ENCODE assay signal across 8 cellular contexts in genomic region chr10:46229144-46229563, GRCh38. TPM values are rescaled to one million over a fixed set of nuclear protein-coding genes. Genes with fewer than 3 reads are reported as not detected.
A peak's percentile ranks its signal among the peaks of the same experiment; 100 is the strongest.
DNase-seq lines count a peak whose midpoint lies in the region; ATAC-seq, FAIRE-seq and TF ChIP-seq lines count a peak whose summit lies in the region.

No MANE protein-coding gene starts in this region.

- H3K27ac ChIP-seq in pancreas (no peak overlapping the region), caudate nucleus (ENCODE audit: low read depth, low read length) (no peak overlapping the region)

- H3K4me3 ChIP-seq in pancreas: no peak overlapping the region

- intact Hi-C loops in pancreas (cut with DNase I): no loop called here

- DNase-seq in stimulated activated CD4-positive, alpha-beta T cell treated with anti-CD3 and anti-CD28 coated beads, Interleukin-2, amount 100 ng/mL, for 24 hours: peak; percentile 17 to 33
- DNase-seq in stimulated activated CD4-positive, alpha-beta T cell treated with anti-CD3 and anti-CD28 coated beads, Interleukin-12 subunit alpha, Interleukin-12 subunit beta, amount 100 ng/mL, for 4 hours: no peak
- DNase-seq in OCI-M1 (lab: John Stamatoyannopoulos, UW) (peak; percentile 67), ecto neural progenitor cell (ENCODE audit: low spot score) (peak; percentile 69), pancreas (peak in 1 of 6 donors; percentile 14), caudate nucleus (lab: John Stamatoyannopoulos, UW) (no peak), frontal cortex (ENCODE audit: low spot score in 2 of 2) (no peak)

- FAIRE-seq in pancreas (lab: Jason Lieb, UNC): no peak
- FAIRE-seq in frontal cortex (lab: Jason Lieb, UNC): no peak

- H3K4me1 ChIP-seq in pancreas: no peaks in the 10 kb centered on the region

- no peaks in the 10 kb centered on the region for H3K36me3 ChIP-seq in pancreas

- H3K27me3 ChIP-seq in pancreas: no peaks in the 10 kb centered on the region

- TF ChIP-seq CTCF in pancreas (IDR thresholded peaks at IDR 0.05): peak in 3 of 4 donors; percentile 30 to 47 (median 35)

- WGBS in pancreas, 2 donors: 22 to 28% methylated on average over 3 of the region's 3 CpGs

- no peaks in the 10 kb centered on the region for H3K9me3 ChIP-seq in pancreas

- ATAC-seq in pancreas (peak in 3 of 4 donors; percentile 57 to 77 (median 60)), GM19455 (IDR thresholded peaks at IDR 0.05; ENCODE audit: unreplicated experiment) (no peak)

RNA-seq across cellular contexts. Expression of gene ANTXRL, which starts 57.6 kb away (rescaled TPM):
- total RNA-seq in pancreas (not detected), frontal cortex (not detected)
- under 1 TPM in 1 of 2 donors, not detected in 1; 0.15 TPM for polyA plus RNA-seq in pancreas

Comparison
In these comparisons a context has a peak if more than half of its experiments do, and no peak if none do; other contexts are left out.
1. DNase-seq: peak in stimulated activated CD4-positive, alpha-beta T cell treated with anti-CD3 and anti-CD28 coated beads, Interleukin-2, amount 100 ng/mL, for 24 hours (2 of 2), OCI-M1 (single experiment) and ecto neural progenitor cell (single experiment); none in stimulated activated CD4-positive, alpha-beta T cell treated with anti-CD3 and anti-CD28 coated beads, Interleukin-12 subunit alpha, Interleukin-12 subunit beta, amount 100 ng/mL, for 4 hours (single experiment), caudate nucleus (0 of 61) and frontal cortex (0 of 2).